10 cellular contexts compared by ENCODE assay signal in genomic region chr13:51502206-51502651, GRCh38. TPM values are rescaled to one million over a fixed set of nuclear protein-coding genes. Genes with fewer than 3 reads are reported as not detected.
A peak's percentile ranks its signal among the peaks of the same experiment; 100 is the strongest.
DNase-seq lines count a peak whose midpoint lies in the region; ATAC-seq and TF ChIP-seq lines count a peak whose summit lies in the region.
"Had no signal": no experiment of that assay in that cellular context is flagged by ENCODE, and none has a peak within 500 bp of the region (broad histone marks: within the 10 kb centered on the region; RNA-seq: fewer than 3 reads in every experiment).

No MANE protein-coding gene starts in this region.

- no peaks in the 10 kb centered on the region for H3K9me3 Mint-ChIP-seq in activated CD4-positive, alpha-beta memory T cell treated with anti-CD3 and anti-CD28 coated beads for 36 hours
- H3K9me3 Mint-ChIP-seq in stimulated activated naive CD8-positive, alpha-beta T cell treated with anti-CD3 and anti-CD28 coated beads, Interleukin-15, amount 100 ng/mL, for 72 hours, result no peaks in the 10 kb centered on the region
- H3K9me3 Mint-ChIP-seq: CD8-positive, alpha-beta memory T cell had no signal

- peaks cover 31% of the 10 kb centered on the region for H3K4me1 Mint-ChIP-seq in activated CD4-positive, alpha-beta memory T cell treated with anti-CD3 and anti-CD28 coated beads for 36 hours (ENCODE audit: low read depth)
- H3K4me1 Mint-ChIP-seq in stimulated activated naive CD8-positive, alpha-beta T cell treated with anti-CD3 and anti-CD28 coated beads, Interleukin-15, amount 100 ng/mL, for 72 hours, result peaks cover 29% of the 10 kb centered on the region

- CTCF ChIA-PET in activated CD4-positive, alpha-beta memory T cell treated with anti-CD3 and anti-CD28 coated beads for 36 hours (lab: Charles Lee), result no interaction called here

- POLR2A ChIA-PET in activated CD4-positive, alpha-beta memory T cell treated with anti-CD3 and anti-CD28 coated beads for 36 hours (lab: Charles Lee), result interaction anchor here (1.3 to 1.4 kb wide), 2 partner anchors 48 to 81 kb away, joined by 3 to 8 read pairs; partner anchors contain the start of gene INTS6

- intact Hi-C loops in activated CD4-positive, alpha-beta memory T cell treated with anti-CD3 and anti-CD28 coated beads for 36 hours (cut with micrococcal nuclease), result loop anchor here (1.0 to 5.0 kb wide), 4 partner anchors 21 to 110 kb away; partner anchors contain the start of gene INTS6
- intact Hi-C loops in left colon (cut with DNase I, micrococcal nuclease), result no loop called here

- no peak overlapping the region for H3K27ac ChIP-seq in tibial nerve

- H3K27ac Mint-ChIP-seq in activated CD4-positive, alpha-beta memory T cell treated with anti-CD3 and anti-CD28 coated beads for 36 hours, result no peak overlapping the region
- peak overlapping the region; percentile 36 to 57 for H3K27ac Mint-ChIP-seq in stimulated activated naive CD8-positive, alpha-beta T cell treated with anti-CD3 and anti-CD28 coated beads, Interleukin-15, amount 100 ng/mL, for 72 hours

- no peaks in the 10 kb centered on the region for H3K36me3 Mint-ChIP-seq in activated CD4-positive, alpha-beta memory T cell treated with anti-CD3 and anti-CD28 coated beads for 36 hours

- no peak for TF ChIP-seq CTCF in tibial nerve (IDR thresholded peaks at IDR 0.05)

- no peaks in the 10 kb centered on the region for H3K36me3 ChIP-seq in tibial nerve

- peak in 2 of 3 donors; percentile 19 to 35 for DNase-seq in stimulated activated CD4-positive, alpha-beta T cell treated with anti-CD3 and anti-CD28 coated beads, Interleukin-12 subunit alpha, Interleukin-12 subunit beta, amount 100 ng/mL, for 48 hours (ENCODE audit: low read depth in 2 of 3, low spot score in 1 of 3)
- no peak for DNase-seq in stimulated activated CD4-positive, alpha-beta T cell treated with anti-CD3 and anti-CD28 coated beads, Interleukin-4, amount 100 ng/mL, for 4 hours
- DNase-seq in activated CD4-positive, alpha-beta memory T cell treated with anti-CD3 and anti-CD28 coated beads for 36 hours, result peak; percentile 63
- peak; percentile 33 to 59 for DNase-seq in stimulated activated naive CD8-positive, alpha-beta T cell treated with anti-CD3 and anti-CD28 coated beads, Interleukin-15, amount 100 ng/mL, for 72 hours
- DNase-seq in left colon (no peak), NCI-H2227 treated with DMSO at 0.1 percent for 48 hours (lab: John Stamatoyannopoulos, UW) (no peak), tibial nerve (ENCODE audit: low spot score in 2 of 2) (no peak)
- DNase-seq: aorta; CD8-positive, alpha-beta memory T cell had no signal

- no peak overlapping the region for H3K4me3 ChIP-seq in tibial nerve

- ATAC-seq in HG02870 (IDR thresholded peaks at IDR 0.05; ENCODE audit: unreplicated experiment) (peak; percentile 99), left colon (no peak)
- peak; percentile 98 for ATAC-seq in stimulated activated naive CD8-positive, alpha-beta T cell treated with anti-CD3 and anti-CD28 coated beads, Interleukin-15, amount 100 ng/mL, for 72 hours

- TF ChIP-seq EP300 in tibial nerve (IDR thresholded peaks at IDR 0.05), result no peak

- no peak overlapping the region for H3K4me3 Mint-ChIP-seq in activated CD4-positive, alpha-beta memory T cell treated with anti-CD3 and anti-CD28 coated beads for 36 hours
- peak overlapping the region in 1 of 2 donors; percentile 7 for H3K4me3 Mint-ChIP-seq in stimulated activated naive CD8-positive, alpha-beta T cell treated with anti-CD3 and anti-CD28 coated beads, Interleukin-15, amount 100 ng/mL, for 72 hours
- H3K4me3 Mint-ChIP-seq: CD8-positive, alpha-beta memory T cell had no signal

- H3K27me3 Mint-ChIP-seq in activated CD4-positive, alpha-beta memory T cell treated with anti-CD3 and anti-CD28 coated beads for 36 hours, result peaks cover 11% of the 10 kb centered on the region
- H3K27me3 Mint-ChIP-seq in stimulated activated naive CD8-positive, alpha-beta T cell treated with anti-CD3 and anti-CD28 coated beads, Interleukin-15, amount 100 ng/mL, for 72 hours, result no peaks in the 10 kb centered on the region

- H3K9me3 ChIP-seq in tibial nerve, result no peaks in the 10 kb centered on the region

- TF ChIP-seq POLR2A in tibial nerve (IDR thresholded peaks at IDR 0.05), result no peak

- H3K4me1 ChIP-seq in tibial nerve, result no peaks in the 10 kb centered on the region

- H3K27me3 ChIP-seq in tibial nerve, result no peaks in the 10 kb centered on the region

RNA-seq across cellular contexts. Expression of gene INTS6, which starts 49.4 kb away (rescaled TPM):
- 10 to 100 TPM; 44.4 to 47.1 TPM for total RNA-seq in activated CD4-positive, alpha-beta memory T cell treated with anti-CD3 and anti-CD28 coated beads for 36 hours
- total RNA-seq in left colon, result 10 to 100 TPM; 32.1 to 35.4 TPM
- total RNA-seq in tibial nerve, result 10 to 100 TPM; 30.8 to 60.1 (median 45.5) TPM

Comparison
In these comparisons a context has a peak if more than half of its experiments do, and no peak if none do; other contexts are left out.
1. DNase-seq: peak in stimulated activated CD4-positive, alpha-beta T cell treated with anti-CD3 and anti-CD28 coated beads, Interleukin-12 subunit alpha, Interleukin-12 subunit beta, amount 100 ng/mL, for 48 hours (2 of 3), activated CD4-positive, alpha-beta memory T cell treated with anti-CD3 and anti-CD28 coated beads for 36 hours (single experiment) and stimulated activated naive CD8-positive, alpha-beta T cell treated with anti-CD3 and anti-CD28 coated beads, Interleukin-15, amount 100 ng/mL, for 72 hours (2 of 2); none in stimulated activated CD4-positive, alpha-beta T cell treated with anti-CD3 and anti-CD28 coated beads, Interleukin-4, amount 100 ng/mL, for 4 hours (0 of 2), left colon (0 of 2), NCI-H2227 treated with DMSO at 0.1 percent for 48 hours (single experiment) and tibial nerve (0 of 2).